In genomic region chr16:70696368-70696767, GRCh38 we compare ENCODE assay signal across 1 cellular context.
TF ChIP-seq lines count a peak whose summit lies in the region.

No MANE protein-coding gene starts in this region.

TF ChIP-seq in SK-N-SH, 30 proteins besides CTCF, POLR2A, EP300 and RAD21 (continued from another document):
- no peak for TF ChIP-seq USF1 (IDR thresholded peaks at IDR 0.05; ENCODE audit: borderline replicate concordance, low read depth)
- no peak for TF ChIP-seq REST (IDR thresholded peaks at IDR 0.05; ENCODE audit: low read depth, low read length)
- TF ChIP-seq GABPA (IDR thresholded peaks at IDR 0.05; ENCODE audit: low read depth) = no peak
- TF ChIP-seq ELF1 (IDR thresholded peaks at IDR 0.05) = no peak
TF ChIP-seq in SK-N-SH: peak in this region for 0.
